In genomic region chr1:210332233-210332632, GRCh38 we compare ENCODE assay signal across 1 cellular context.
TF ChIP-seq lines count a peak whose summit lies in the region.

No MANE protein-coding gene starts in this region.

TF ChIP-seq in GM12878, 131 proteins besides CTCF, POLR2A, EP300 and RAD21 (continued from another document):
- TF ChIP-seq BCLAF1 (IDR thresholded peaks at IDR 0.05) (no peak), SREBF1 (IDR thresholded peaks at IDR 0.05; ENCODE audit: low read length) (no peak), RUNX3 (IDR thresholded peaks at IDR 0.05; ENCODE audit: low read length) (no peak), STAT3 (IDR thresholded peaks at IDR 0.05; ENCODE audit: low read depth, low read length) (no peak), SREBF2 (IDR thresholded peaks at IDR 0.05; ENCODE audit: low read length) (no peak), MEF2B (IDR thresholded peaks at IDR 0.05; ENCODE audit: partially characterized antibody, poor library complexity, severe bottlenecking) (no peak), ELK1 (IDR thresholded peaks at IDR 0.05; ENCODE audit: low read depth, low read length) (no peak), MLLT1 (IDR thresholded peaks at IDR 0.05) (peak; percentile 5; the same call in 1 of the 2 replicates)
